Comparison of ENCODE assay signal across 12 cellular contexts in genomic region chr20:45355209-45355608, GRCh38. TPM values are rescaled to one million over a fixed set of nuclear protein-coding genes. Genes with fewer than 3 reads are reported as not detected.
A peak's percentile ranks its signal among the peaks of the same experiment; 100 is the strongest.
DNase-seq lines count a peak whose midpoint lies in the region; ATAC-seq lines count a peak whose summit lies in the region.
"Had no signal": no experiment of that assay in that cellular context is flagged by ENCODE, and none has a peak within 500 bp of the region (broad histone marks: within the 10 kb centered on the region; RNA-seq: fewer than 3 reads in every experiment).

No MANE protein-coding gene starts in this region.

- peak; percentile 80 to 87 for ATAC-seq in activated T-cell treated with anti-CD3 and anti-CD28 coated beads, Interleukin-2, amount 50 U/mL, for 72 hours (replicated peaks in 1 of 2)
- ATAC-seq in HG03439 (IDR thresholded peaks at IDR 0.05; ENCODE audit: unreplicated experiment), result no peak
- ATAC-seq in GM18870 (IDR thresholded peaks at IDR 0.05; ENCODE audit: unreplicated experiment), result no peak
- ATAC-seq in GM19455 (IDR thresholded peaks at IDR 0.05; ENCODE audit: unreplicated experiment), result no peak

- no peaks in the 10 kb centered on the region for H3K9me3 Mint-ChIP-seq in activated T-cell treated with anti-CD3 and anti-CD28 coated beads, Interleukin-2, amount 50 U/mL, for 72 hours

- DNase-seq in stimulated activated CD4-positive, alpha-beta T cell treated with anti-CD3 and anti-CD28 coated beads, Interleukin-4, amount 100 ng/mL, for 24 hours, result peak; percentile 18
- DNase-seq in stimulated activated CD4-positive, alpha-beta T cell treated with anti-CD3 and anti-CD28 coated beads, Interleukin-2, amount 100 ng/mL, for 48 hours, result no peak
- peak; percentile 22 to 38 for DNase-seq in activated T-cell treated with anti-CD3 and anti-CD28 coated beads, Interleukin-2, amount 50 U/mL, for 72 hours
- DNase-seq in foreskin melanocyte (peak; percentile 17), SKM-1 (lab: John Stamatoyannopoulos, UW; ENCODE audit: unreplicated experiment) (no peak)
- DNase-seq: activated CD8-positive, alpha-beta memory T cell treated with anti-CD3 and anti-CD28 coated beads for 24 hours; NCI-H526 treated with DMSO at 0.1 percent for 48 hours; occipital lobe; stimulated activated naive CD4-positive, alpha-beta T cell treated with Interleukin-2 at 50 U/mL for 16 hours had no signal

- peak overlapping the region; percentile 91 for H3K27ac Mint-ChIP-seq in activated T-cell treated with anti-CD3 and anti-CD28 coated beads, Interleukin-2, amount 50 U/mL, for 72 hours

- no peaks in the 10 kb centered on the region for H3K27me3 Mint-ChIP-seq in activated T-cell treated with anti-CD3 and anti-CD28 coated beads, Interleukin-2, amount 50 U/mL, for 72 hours (ENCODE audit: low read depth)

- H3K36me3 Mint-ChIP-seq in activated T-cell treated with anti-CD3 and anti-CD28 coated beads, Interleukin-2, amount 50 U/mL, for 72 hours (ENCODE audit: insufficient read depth in 2 of 2), result no peaks in the 10 kb centered on the region

- H3K4me3 Mint-ChIP-seq in activated T-cell treated with anti-CD3 and anti-CD28 coated beads, Interleukin-2, amount 50 U/mL, for 72 hours, result peak overlapping the region; percentile 72 to 93

- peaks cover 62% of the 10 kb centered on the region for H3K4me1 Mint-ChIP-seq in activated T-cell treated with anti-CD3 and anti-CD28 coated beads, Interleukin-2, amount 50 U/mL, for 72 hours (ENCODE audit: low read depth)

RNA-seq across cellular contexts. Expression of gene SDC4, which starts 7.0 kb away (rescaled TPM):
- total RNA-seq in activated T-cell treated with anti-CD3 and anti-CD28 coated beads, Interleukin-2, amount 50 U/mL, for 72 hours, result 10 to 100 TPM; 37.7 to 51.1 TPM

RNA-seq across cellular contexts. Expression of gene SYS1, which starts 7.7 kb away (rescaled TPM):
- 10 to 100 TPM; 35.4 to 38.8 TPM for total RNA-seq in activated T-cell treated with anti-CD3 and anti-CD28 coated beads, Interleukin-2, amount 50 U/mL, for 72 hours

RNA-seq across cellular contexts. Expression of gene TP53TG5, which starts 22.9 kb away (rescaled TPM):
- total RNA-seq in activated T-cell treated with anti-CD3 and anti-CD28 coated beads, Interleukin-2, amount 50 U/mL, for 72 hours, result under 1 TPM; 0.67 to 0.83 TPM
- total RNA-seq: occipital lobe had no signal

RNA-seq across cellular contexts. Expression of gene MATN4, which starts 47.1 kb away (rescaled TPM):
- 1 to 10 TPM; 3.5 to 5.1 TPM for total RNA-seq in activated T-cell treated with anti-CD3 and anti-CD28 coated beads, Interleukin-2, amount 50 U/mL, for 72 hours
- total RNA-seq: occipital lobe had no signal

RNA-seq across cellular contexts. Expression of gene RBPJL, which starts 48.6 kb away (rescaled TPM):
- total RNA-seq in activated T-cell treated with anti-CD3 and anti-CD28 coated beads, Interleukin-2, amount 50 U/mL, for 72 hours, result not detected
- total RNA-seq: occipital lobe had no signal

Comparison
In these comparisons a context has a peak if more than half of its experiments do, and no peak if none do; other contexts are left out.
1. DNase-seq: peak in stimulated activated CD4-positive, alpha-beta T cell treated with anti-CD3 and anti-CD28 coated beads, Interleukin-4, amount 100 ng/mL, for 24 hours (single experiment), activated T-cell treated with anti-CD3 and anti-CD28 coated beads, Interleukin-2, amount 50 U/mL, for 72 hours (2 of 2) and foreskin melanocyte (single experiment); none in stimulated activated CD4-positive, alpha-beta T cell treated with anti-CD3 and anti-CD28 coated beads, Interleukin-2, amount 100 ng/mL, for 48 hours (0 of 2) and SKM-1 (single experiment).
2. ATAC-seq: peak in activated T-cell treated with anti-CD3 and anti-CD28 coated beads, Interleukin-2, amount 50 U/mL, for 72 hours (2 of 2); none in HG03439 (single experiment), GM18870 (single experiment) and GM19455 (single experiment).